11 cellular contexts compared by ENCODE assay signal in genomic region chr7:66110861-66111260, GRCh38. TPM values are rescaled to one million over a fixed set of nuclear protein-coding genes. Genes with fewer than 3 reads are reported as not detected.
A peak's percentile ranks its signal among the peaks of the same experiment; 100 is the strongest.
DNase-seq lines count a peak whose midpoint lies in the region; ATAC-seq and TF ChIP-seq lines count a peak whose summit lies in the region.
"Had no signal": no experiment of that assay in that cellular context is flagged by ENCODE, and none has a peak within 500 bp of the region (broad histone marks: within the 10 kb centered on the region; RNA-seq: fewer than 3 reads in every experiment).

No MANE protein-coding gene starts in this region.

- H3K79me2 ChIP-seq in trophoblast cell (ENCODE audit: control insufficient read depth, insufficient read depth, low read length, poor library complexity), result peaks cover 8% of the 10 kb centered on the region

- no peaks in the 10 kb centered on the region for H3K27me3 ChIP-seq in trophoblast cell (ENCODE audit: insufficient read depth, low read length)

- no peak overlapping the region for H3K4me3 ChIP-seq in choroid plexus epithelial cell (ENCODE audit: low read depth, low read length)
- no peak overlapping the region for H3K4me3 ChIP-seq in trophoblast cell (ENCODE audit: low read depth, low read length)

- peaks cover 2 to 3% of the 10 kb centered on the region in 2 experiments for H3K4me1 ChIP-seq in trophoblast cell (ENCODE audit: control insufficient read depth in 1 of 2, insufficient read depth in 2 of 2, low read length in 2 of 2)

- WGBS in trophoblast cell (ENCODE audit: extremely low coverage, insufficient coverage, insufficient read length), result no CpG with 5 or more reads among the region's 9 CpGs

- H3K9me3 Mint-ChIP-seq in activated naive CD4-positive, alpha-beta T cell treated with anti-CD3 and anti-CD28 coated beads, Interleukin-2, amount 10 ng/mL, durations not matched to agents 7 days and 5 days, result no peaks in the 10 kb centered on the region
- H3K9me3 Mint-ChIP-seq in activated CD8-positive, alpha-beta memory T cell treated with anti-CD3 and anti-CD28 coated beads, Interleukin-2, amount 10 ng/mL, durations not matched to agents 7 days and 5 days (ENCODE audit: low read depth), result no peaks in the 10 kb centered on the region
- H3K9me3 Mint-ChIP-seq: activated T-helper 2 cell treated with anti-CD3 and anti-CD28 coated beads, Interferon-gamma antibody, Interleukin-2, Interleukin-4, amounts not matched to agents 10 μg/mL and 5 μg/mL and 100 μg/mL, durations not matched to agents 14 hours and 24 hours and 36 hours had no signal

- H3K27ac Mint-ChIP-seq in activated naive CD4-positive, alpha-beta T cell treated with anti-CD3 and anti-CD28 coated beads, Interleukin-2, amount 10 ng/mL, durations not matched to agents 7 days and 5 days, result no peak overlapping the region
- H3K27ac Mint-ChIP-seq in activated CD8-positive, alpha-beta memory T cell treated with anti-CD3 and anti-CD28 coated beads, Interleukin-2, amount 10 ng/mL, durations not matched to agents 7 days and 5 days, result no peak overlapping the region
- H3K27ac Mint-ChIP-seq: activated T-helper 2 cell treated with anti-CD3 and anti-CD28 coated beads, Interferon-gamma antibody, Interleukin-2, Interleukin-4, amounts not matched to agents 10 μg/mL and 5 μg/mL and 100 μg/mL, durations not matched to agents 14 hours and 24 hours and 36 hours had no signal

- peak; percentile 84 for DNase-seq in GM04504 (ENCODE audit: low read depth)
- DNase-seq in OCI-M1 (lab: John Stamatoyannopoulos, UW), result peak; percentile 41
- peak; percentile 84 for DNase-seq in choroid plexus epithelial cell (ENCODE audit: low read depth)
- peak; percentile 49 to 58 for DNase-seq in trophoblast cell
- DNase-seq in activated naive CD4-positive, alpha-beta T cell treated with anti-CD3 and anti-CD28 coated beads, Interleukin-2, amount 10 ng/mL, durations not matched to agents 7 days and 5 days, result no peak
- DNase-seq in C1 segment of cervical spinal cord (lab: John Stamatoyannopoulos, UW), result no peak
- no peak for DNase-seq in activated CD8-positive, alpha-beta memory T cell treated with anti-CD3 and anti-CD28 coated beads, Interleukin-2, amount 10 ng/mL, durations not matched to agents 7 days and 5 days
- no peak for DNase-seq in NCI-H510A (lab: John Stamatoyannopoulos, UW)
- DNase-seq: NCI-H510A treated with DMSO at 0.1 percent for 48 hours, T-helper 9 cell had no signal

- H3K4me1 Mint-ChIP-seq in activated naive CD4-positive, alpha-beta T cell treated with anti-CD3 and anti-CD28 coated beads, Interleukin-2, amount 10 ng/mL, durations not matched to agents 7 days and 5 days, result peaks cover 15% of the 10 kb centered on the region
- peaks cover 6% of the 10 kb centered on the region for H3K4me1 Mint-ChIP-seq in activated CD8-positive, alpha-beta memory T cell treated with anti-CD3 and anti-CD28 coated beads, Interleukin-2, amount 10 ng/mL, durations not matched to agents 7 days and 5 days

- no peak overlapping the region for H3K9ac ChIP-seq in trophoblast cell (ENCODE audit: low read length)

- TF ChIP-seq CTCF in choroid plexus epithelial cell (conservative IDR thresholded peaks at IDR 0.05; ENCODE audit: low read depth, low read length), result no peak

- H3K18ac ChIP-seq in trophoblast cell (ENCODE audit: low read length), result no peak overlapping the region

- H3K36me3 ChIP-seq in trophoblast cell (ENCODE audit: control insufficient read depth in 1 of 2, insufficient read depth in 2 of 2, low read length in 2 of 2), result no peaks in the 10 kb centered on the region

- no peak overlapping the region for H3K4ac ChIP-seq in trophoblast cell (ENCODE audit: low read depth, low read length)

- H2BK5ac ChIP-seq in trophoblast cell (ENCODE audit: low read depth, low read length, poor library complexity), result no peak overlapping the region

- no peak overlapping the region for H3K27ac ChIP-seq in trophoblast cell (ENCODE audit: low read depth, low read length)

- peaks cover 3% of the 10 kb centered on the region for H3K27me3 Mint-ChIP-seq in activated naive CD4-positive, alpha-beta T cell treated with anti-CD3 and anti-CD28 coated beads, Interleukin-2, amount 10 ng/mL, durations not matched to agents 7 days and 5 days
- no peaks in the 10 kb centered on the region for H3K27me3 Mint-ChIP-seq in activated CD8-positive, alpha-beta memory T cell treated with anti-CD3 and anti-CD28 coated beads, Interleukin-2, amount 10 ng/mL, durations not matched to agents 7 days and 5 days

- no peak overlapping the region for H3K4me3 Mint-ChIP-seq in activated naive CD4-positive, alpha-beta T cell treated with anti-CD3 and anti-CD28 coated beads, Interleukin-2, amount 10 ng/mL, durations not matched to agents 7 days and 5 days
- no peak overlapping the region for H3K4me3 Mint-ChIP-seq in activated CD8-positive, alpha-beta memory T cell treated with anti-CD3 and anti-CD28 coated beads, Interleukin-2, amount 10 ng/mL, durations not matched to agents 7 days and 5 days

- H3K4me2 ChIP-seq in trophoblast cell (ENCODE audit: low read length), result no peak overlapping the region

- H2AFZ ChIP-seq in trophoblast cell (ENCODE audit: insufficient read depth, low read length, poor library complexity), result no peak overlapping the region

- no peak overlapping the region for H4K12ac ChIP-seq in trophoblast cell (ENCODE audit: low read depth, low read length)

- no peak overlapping the region for H2BK120ac ChIP-seq in trophoblast cell (ENCODE audit: insufficient read depth, low read length, poor library complexity)

- peaks cover 5% of the 10 kb centered on the region for H3K79me1 ChIP-seq in trophoblast cell (ENCODE audit: low read length)

- ATAC-seq in activated CD8-positive, alpha-beta memory T cell treated with anti-CD3 and anti-CD28 coated beads, Interleukin-2, amount 10 ng/mL, durations not matched to agents 7 days and 5 days, result no peak

- no peak overlapping the region for H4K91ac ChIP-seq in trophoblast cell (ENCODE audit: low read depth, low read length)

- H3K23ac ChIP-seq in trophoblast cell (ENCODE audit: low read length), result no peak overlapping the region

- H3K9me3 ChIP-seq in trophoblast cell (ENCODE audit: insufficient read depth, low read depth, low read length), result no peaks in the 10 kb centered on the region

- no peak overlapping the region for H2BK12ac ChIP-seq in trophoblast cell (ENCODE audit: low read length)

- H3K36me3 Mint-ChIP-seq in activated naive CD4-positive, alpha-beta T cell treated with anti-CD3 and anti-CD28 coated beads, Interleukin-2, amount 10 ng/mL, durations not matched to agents 7 days and 5 days, result peaks cover 8% of the 10 kb centered on the region
- no peaks in the 10 kb centered on the region for H3K36me3 Mint-ChIP-seq in activated CD8-positive, alpha-beta memory T cell treated with anti-CD3 and anti-CD28 coated beads, Interleukin-2, amount 10 ng/mL, durations not matched to agents 7 days and 5 days

- CTCF ChIA-PET in activated naive CD4-positive, alpha-beta T cell treated with anti-CD3 and anti-CD28 coated beads, Interleukin-2, amount 10 ng/mL, durations not matched to agents 7 days and 5 days (lab: Charles Lee), result no interaction called here
- CTCF ChIA-PET in activated CD8-positive, alpha-beta memory T cell treated with anti-CD3 and anti-CD28 coated beads, Interleukin-2, amount 10 ng/mL, durations not matched to agents 7 days and 5 days (lab: Charles Lee), result interaction anchor here (1.0 kb wide), 1 partner anchor 8 kb away, joined by 3 read pairs; no protein-coding TSS in a partner anchor

- H4K8ac ChIP-seq in trophoblast cell (ENCODE audit: low read depth, low read length), result no peak overlapping the region

- H2AK5ac ChIP-seq in trophoblast cell (ENCODE audit: low read length), result no peak overlapping the region

- H3K14ac ChIP-seq in trophoblast cell (ENCODE audit: low read length), result no peak overlapping the region

RNA-seq across cellular contexts. Expression of gene CRCP, which starts 3.8 kb away (rescaled TPM):
- 12.0 and 12.2 TPM in 2 replicates for polyA plus RNA-seq in trophoblast cell (2013)
- 10 to 100 TPM; 28.3 to 29.4 TPM for total RNA-seq in activated CD8-positive, alpha-beta memory T cell treated with anti-CD3 and anti-CD28 coated beads, Interleukin-2, amount 10 ng/mL, durations not matched to agents 7 days and 5 days

RNA-seq across cellular contexts. Expression of gene ASL, which starts 35.2 kb away (rescaled TPM):
- 16.5 and 17.4 TPM in 2 replicates for polyA plus RNA-seq in trophoblast cell (2013)
- 10 to 100 TPM; 30.1 to 36.7 TPM for total RNA-seq in activated CD8-positive, alpha-beta memory T cell treated with anti-CD3 and anti-CD28 coated beads, Interleukin-2, amount 10 ng/mL, durations not matched to agents 7 days and 5 days

Comparison
In these comparisons a context has a peak if more than half of its experiments do, and no peak if none do; other contexts are left out.
1. DNase-seq: peak in GM04504 (single experiment), OCI-M1 (single experiment), choroid plexus epithelial cell (single experiment) and trophoblast cell (2 of 2); none in activated naive CD4-positive, alpha-beta T cell treated with anti-CD3 and anti-CD28 coated beads, Interleukin-2, amount 10 ng/mL, durations not matched to agents 7 days and 5 days (single experiment), C1 segment of cervical spinal cord (0 of 14), activated CD8-positive, alpha-beta memory T cell treated with anti-CD3 and anti-CD28 coated beads, Interleukin-2, amount 10 ng/mL, durations not matched to agents 7 days and 5 days (single experiment) and NCI-H510A (single experiment).